Comparison of ENCODE assay signal across 9 cellular contexts in genomic region chr1:57422271-57423134, GRCh38. TPM values are rescaled to one million over a fixed set of nuclear protein-coding genes. Genes with fewer than 3 reads are reported as not detected.
DNase-seq lines count a peak whose midpoint lies in the region; ATAC-seq and TF ChIP-seq lines count a peak whose summit lies in the region.
"Had no signal": no experiment of that assay in that cellular context is flagged by ENCODE, and none has a peak within 500 bp of the region (broad histone marks: within the 10 kb centered on the region; RNA-seq: fewer than 3 reads in every experiment).

No MANE protein-coding gene starts in this region.

- H2BK15ac ChIP-seq in neuronal stem cell (ENCODE audit: low read length) = peak overlapping the region; percentile 86

- H2BK12ac ChIP-seq in neuronal stem cell (ENCODE audit: low read length) = no peak overlapping the region

- no peak overlapping the region for H3K27ac ChIP-seq in CD8-positive, alpha-beta memory T cell (ENCODE audit: low read depth, low read length)
- H3K27ac ChIP-seq in esophagus muscularis mucosa (replicated peaks in 1 of 4) (no peak overlapping the region), neuronal stem cell (replicated peaks; ENCODE audit: low read length) (peak overlapping the region; percentile 56)

- no peak overlapping the region for H3K27ac Mint-ChIP-seq in CD8-positive, alpha-beta memory T cell
- H3K27ac Mint-ChIP-seq: activated naive CD8-positive, alpha-beta T cell had no signal

- peaks cover 4 to 11% (median 8%) of the 10 kb centered on the region in 3 donors for H3K4me1 Mint-ChIP-seq in CD8-positive, alpha-beta memory T cell

- ATAC-seq in GM18909 (IDR thresholded peaks at IDR 0.05; ENCODE audit: poor library complexity, unreplicated experiment) (no peak), HG03469 (IDR thresholded peaks at IDR 0.05; ENCODE audit: unreplicated experiment) (no peak), GM18498 (IDR thresholded peaks at IDR 0.05; ENCODE audit: unreplicated experiment) (no peak)

- peak overlapping the region; percentile 32 for H3K4ac ChIP-seq in neuronal stem cell (ENCODE audit: low read length)

- peak overlapping the region; percentile 8 for H2AK5ac ChIP-seq in neuronal stem cell (ENCODE audit: low read depth, low read length)

- no peak for DNase-seq in CD8-positive, alpha-beta memory T cell
- DNase-seq in NCI-H345 (lab: John Stamatoyannopoulos, UW) (peak; percentile 43), esophagus muscularis mucosa (ENCODE audit: extremely low spot score) (no peak), neuronal stem cell (ENCODE audit: low spot score) (peak; percentile 63), SKM-1 (lab: John Stamatoyannopoulos, UW; ENCODE audit: unreplicated experiment) (no peak)

- H3K9me3 ChIP-seq in CD8-positive, alpha-beta memory T cell (ENCODE audit: low read length) = no peaks in the 10 kb centered on the region
- H3K9me3 ChIP-seq in esophagus muscularis mucosa (no peaks in the 10 kb centered on the region), neuronal stem cell (replicated peaks in 1 of 2; ENCODE audit: control insufficient read depth in 2 of 2, insufficient read depth in 1 of 2, low read depth in 1 of 2, low read length in 2 of 2) (no peaks in the 10 kb centered on the region)

- POLR2A ChIA-PET in CD8-positive, alpha-beta memory T cell (lab: Charles Lee) = no interaction called here

- no peak overlapping the region for H4K8ac ChIP-seq in neuronal stem cell (ENCODE audit: low read depth, low read length)

- peak overlapping the region; percentile 99 for H3K4me2 ChIP-seq in neuronal stem cell (ENCODE audit: insufficient read depth, low read length, poor library complexity, severe bottlenecking)

- peak overlapping the region in 6 of 7 donors; percentile 30 to 83 (median 63) for H3K4me3 Mint-ChIP-seq in CD8-positive, alpha-beta memory T cell
- H3K4me3 Mint-ChIP-seq: activated naive CD8-positive, alpha-beta T cell had no signal

- H2BK5ac ChIP-seq in neuronal stem cell (ENCODE audit: low read length) = peak overlapping the region; percentile 63

- TF ChIP-seq CTCF in esophagus muscularis mucosa (IDR thresholded peaks at IDR 0.05) = no peak

- H4K91ac ChIP-seq in neuronal stem cell (ENCODE audit: low read depth, low read length, poor library complexity) = no peak overlapping the region

- no peak for TF ChIP-seq EP300 in esophagus muscularis mucosa (IDR thresholded peaks at IDR 0.05)

- no peak overlapping the region for H3K14ac ChIP-seq in neuronal stem cell (ENCODE audit: low read length)

- no peaks in the 10 kb centered on the region for H3K4me1 ChIP-seq in CD8-positive, alpha-beta memory T cell (ENCODE audit: insufficient read depth, low read length)
- H3K4me1 ChIP-seq in esophagus muscularis mucosa (peaks cover 23 to 32% (median 29%) of the 10 kb centered on the region in 4 donors), neuronal stem cell (ENCODE audit: control insufficient read depth in 2 of 2, insufficient read depth in 1 of 2, low read depth in 1 of 2, low read length in 2 of 2) (peaks cover 2% of the 10 kb centered on the region in 2 donors)

- peak overlapping the region; percentile 54 for H2BK120ac ChIP-seq in neuronal stem cell (ENCODE audit: low read depth, low read length)

- H3K18ac ChIP-seq in neuronal stem cell (ENCODE audit: low read length) = peak overlapping the region; percentile 96

- H3K9ac ChIP-seq in neuronal stem cell (ENCODE audit: low read depth, low read length, poor library complexity) = peak overlapping the region; percentile 91

- CTCF ChIA-PET in CD8-positive, alpha-beta memory T cell (lab: Charles Lee) = no interaction called here

- H3K27me3 ChIP-seq in CD8-positive, alpha-beta memory T cell (ENCODE audit: insufficient read depth, low read length, poor library complexity, severe bottlenecking) = peaks cover 7% of the 10 kb centered on the region
- peaks cover 0 to 84% (median 18%) of the 10 kb centered on the region in 4 donors for H3K27me3 ChIP-seq in esophagus muscularis mucosa
- H3K27me3 ChIP-seq in neuronal stem cell (ENCODE audit: control insufficient read depth in 3 of 3, insufficient read depth in 3 of 3, low read depth in 1 of 3, low read length in 3 of 3) = peaks cover 0 to 2% (median 0%) of the 10 kb centered on the region in 3 experiments

- H3K27me3 Mint-ChIP-seq in CD8-positive, alpha-beta memory T cell = peaks cover 45 to 70% of the 10 kb centered on the region in 2 donors

- WGBS in esophagus muscularis mucosa = 2% methylated on average over 40 of the region's 66 CpGs
- WGBS in neuronal stem cell (ENCODE audit: extremely low coverage in 2 of 2, insufficient read length in 2 of 2, insufficient replicate concordance in 1 of 2), 2 donors = no CpG with 5 or more reads among the region's 66 CpGs

- intact Hi-C loops in esophagus muscularis mucosa (cut with DNase I) = no loop called here

- H3K79me1 ChIP-seq in neuronal stem cell (ENCODE audit: low read depth, low read length) = peaks cover 5% of the 10 kb centered on the region

- H2AFZ ChIP-seq in neuronal stem cell (ENCODE audit: low read length) = peak overlapping the region; percentile 95

- TF ChIP-seq POLR2A in esophagus muscularis mucosa (IDR thresholded peaks at IDR 0.05; ENCODE audit: low read depth) = no peak

- no peaks in the 10 kb centered on the region for H3K36me3 Mint-ChIP-seq in CD8-positive, alpha-beta memory T cell
- H3K36me3 Mint-ChIP-seq: activated naive CD8-positive, alpha-beta T cell had no signal

- H3K36me3 ChIP-seq in CD8-positive, alpha-beta memory T cell (ENCODE audit: insufficient read depth, low read length) = no peaks in the 10 kb centered on the region
- H3K36me3 ChIP-seq in esophagus muscularis mucosa (no peaks in the 10 kb centered on the region), neuronal stem cell (replicated peaks in 1 of 2; ENCODE audit: control insufficient read depth in 2 of 2, insufficient read depth in 2 of 2, low read length in 2 of 2) (no peaks in the 10 kb centered on the region)

- H3K23ac ChIP-seq in neuronal stem cell (ENCODE audit: low read depth, low read length, poor library complexity) = peak overlapping the region; percentile 71

- H3K4me3 ChIP-seq in CD8-positive, alpha-beta memory T cell (ENCODE audit: low read length) = no peak overlapping the region
- H3K4me3 ChIP-seq in esophagus muscularis mucosa = peak overlapping the region; percentile 48 to 56 (median 50)
- peak overlapping the region; percentile 62 to 90 for H3K4me3 ChIP-seq in neuronal stem cell (ENCODE audit: low read length in 2 of 2)

- H3K9me3 Mint-ChIP-seq in CD8-positive, alpha-beta memory T cell = peaks cover 0 to 2% (median 0%) of the 10 kb centered on the region in 5 donors

RNA-seq across cellular contexts. Expression of gene DAB1, which starts 1.4 kb away (rescaled TPM):
- total RNA-seq in CD8-positive, alpha-beta memory T cell = under 1 TPM in 1 of 2 experiments, not detected in 1; 0.09 TPM
- 1.7 TPM for polyA plus RNA-seq in CD8-positive, alpha-beta memory T cell
- total RNA-seq in esophagus muscularis mucosa = 1 to 10 TPM in 1 of 4 donors, under 1 TPM in 3; 0.26 to 1.3 (median 0.37) TPM
- 15.1 TPM for polyA plus RNA-seq in neuronal stem cell (2013, experiment 1 of 2)
- polyA plus RNA-seq in neuronal stem cell (2013, experiment 2 of 2) = 14.9 TPM

Comparison
In these comparisons a context has a peak if more than half of its experiments do, and no peak if none do; other contexts are left out.
1. DNase-seq: peak in NCI-H345 (single experiment) and neuronal stem cell (single experiment); none in CD8-positive, alpha-beta memory T cell (0 of 5), esophagus muscularis mucosa (single experiment) and SKM-1 (single experiment).